8 cellular contexts compared by ENCODE assay signal in the genomic region with DNA sequence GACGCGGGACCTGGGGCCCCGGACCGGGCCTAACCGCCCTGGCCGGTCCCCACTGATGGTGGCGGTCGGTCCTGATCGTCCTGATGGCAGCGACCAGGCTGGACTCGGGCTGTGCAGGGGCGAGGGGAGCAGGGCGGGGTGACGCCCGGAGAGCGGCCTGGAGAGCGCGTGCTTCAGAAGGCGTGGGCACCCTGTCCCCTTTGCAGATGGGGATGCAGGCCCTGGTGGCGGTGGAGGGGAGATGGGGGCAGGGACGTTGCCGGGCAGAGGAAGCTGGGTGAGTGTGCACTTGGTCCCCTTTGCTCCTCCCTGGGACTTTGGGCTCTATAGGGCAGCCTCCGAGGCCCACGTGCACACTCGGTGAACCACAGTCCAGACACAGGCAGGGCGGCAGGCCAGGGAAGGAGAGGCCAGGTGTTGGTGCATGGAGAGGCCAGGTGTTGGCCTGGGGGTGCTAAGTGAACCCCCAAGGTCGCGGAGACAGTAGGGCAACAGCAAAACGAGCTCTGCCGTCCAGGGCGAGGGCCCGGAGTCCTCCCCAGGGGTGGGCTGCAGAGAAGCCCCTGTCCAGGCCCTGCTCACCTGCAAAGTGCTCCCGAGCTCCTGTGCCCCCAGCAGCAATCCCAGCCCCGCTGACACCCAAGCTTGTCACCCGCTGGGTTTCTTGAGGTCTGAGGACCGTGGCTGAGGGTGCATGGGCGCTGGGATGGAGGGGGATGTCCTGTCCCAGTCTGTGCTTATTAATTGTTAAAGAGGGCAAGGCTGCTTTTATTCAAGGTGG. TPM values are rescaled to one million over a fixed set of nuclear protein-coding genes. Genes with fewer than 3 reads are reported as not detected.
DNase-seq lines count a peak whose midpoint lies in the region; ATAC-seq and TF ChIP-seq lines count a peak whose summit lies in the region.

No MANE protein-coding gene starts in this region.

- no peaks in the 10 kb centered on the region for H3K27me3 Mint-ChIP-seq in stimulated activated naive CD8-positive, alpha-beta T cell treated with anti-CD3 and anti-CD28 coated beads, Interleukin-15, Interleukin-2, amounts not matched to agents 100 ng/mL and 50 ng/mL, for 24 hours

- in situ Hi-C loops in ACHN (cut with HindIII; ENCODE audit: low pct_ligation_motif_present, low pct_unique_long_range_greater_than_20kb, low sequenced_read_pairs) = no loop called here

- peak overlapping the region; percentile 91 for H3K4me3 Mint-ChIP-seq in stimulated activated naive CD8-positive, alpha-beta T cell treated with anti-CD3 and anti-CD28 coated beads, Interleukin-15, Interleukin-2, amounts not matched to agents 100 ng/mL and 50 ng/mL, for 24 hours

- H3K27ac Mint-ChIP-seq in stimulated activated naive CD8-positive, alpha-beta T cell treated with anti-CD3 and anti-CD28 coated beads, Interleukin-15, Interleukin-2, amounts not matched to agents 100 ng/mL and 50 ng/mL, for 24 hours = peak overlapping the region; percentile 99

- H3K9me3 Mint-ChIP-seq in stimulated activated naive CD8-positive, alpha-beta T cell treated with anti-CD3 and anti-CD28 coated beads, Interleukin-15, Interleukin-2, amounts not matched to agents 100 ng/mL and 50 ng/mL, for 24 hours = no peaks in the 10 kb centered on the region

- H3K4me3 ChIP-seq in GM12875 (ENCODE audit: low read depth, low read length) (peak overlapping the region; percentile 61), mononuclear cell (ENCODE audit: low read length) (peak overlapping the region; percentile 54)

- H3K4me1 ChIP-seq in mononuclear cell (ENCODE audit: insufficient read depth, low read length) = peaks cover 29% of the 10 kb centered on the region

- DNase-seq in dermis microvascular lymphatic vessel endothelial cell (ENCODE audit: low read depth in 2 of 2) (peak; percentile 3 to 29), NCI-H2029 treated with DMSO at 0.1 percent for 48 hours (lab: John Stamatoyannopoulos, UW) (no peak), ACHN (no peak)

- no peaks in the 10 kb centered on the region for H3K9me3 ChIP-seq in mononuclear cell (ENCODE audit: low read depth, low read length)

- peak; percentile 17 for ATAC-seq in HG03159 (IDR thresholded peaks at IDR 0.05; ENCODE audit: unreplicated experiment)

- H3K36me3 Mint-ChIP-seq in stimulated activated naive CD8-positive, alpha-beta T cell treated with anti-CD3 and anti-CD28 coated beads, Interleukin-15, Interleukin-2, amounts not matched to agents 100 ng/mL and 50 ng/mL, for 24 hours (ENCODE audit: low read depth) = peaks cover 22% of the 10 kb centered on the region

- no peak for TF ChIP-seq CTCF in GM12875 (IDR thresholded peaks at IDR 0.05; ENCODE audit: borderline replicate concordance, insufficient read depth, low read depth, low read length)
- no peak for TF ChIP-seq CTCF in VCaP (conservative IDR thresholded peaks at IDR 0.05)

- H3K27ac ChIP-seq in VCaP = peak overlapping the region; percentile 93

- peaks cover 28% of the 10 kb centered on the region for H3K4me1 Mint-ChIP-seq in stimulated activated naive CD8-positive, alpha-beta T cell treated with anti-CD3 and anti-CD28 coated beads, Interleukin-15, Interleukin-2, amounts not matched to agents 100 ng/mL and 50 ng/mL, for 24 hours (ENCODE audit: low read depth)

- no peaks in the 10 kb centered on the region for H3K27me3 ChIP-seq in mononuclear cell (ENCODE audit: insufficient read depth, low read length)

RNA-seq across cellular contexts. Expression of a gene that starts 42.3 kb away (rescaled TPM):
- total RNA-seq in dermis microvascular lymphatic vessel endothelial cell = 1.2 and 1.3 TPM in 2 replicates
- 15.3 TPM for total RNA-seq in mononuclear cell

Comparison
In these comparisons a context has a peak if more than half of its experiments do, and no peak if none do; other contexts are left out.
1. DNase-seq: peak in dermis microvascular lymphatic vessel endothelial cell (2 of 2); none in NCI-H2029 treated with DMSO at 0.1 percent for 48 hours (single experiment) and ACHN (single experiment).